Comparison of ENCODE assay signal across 1 cellular context in the genomic region with DNA sequence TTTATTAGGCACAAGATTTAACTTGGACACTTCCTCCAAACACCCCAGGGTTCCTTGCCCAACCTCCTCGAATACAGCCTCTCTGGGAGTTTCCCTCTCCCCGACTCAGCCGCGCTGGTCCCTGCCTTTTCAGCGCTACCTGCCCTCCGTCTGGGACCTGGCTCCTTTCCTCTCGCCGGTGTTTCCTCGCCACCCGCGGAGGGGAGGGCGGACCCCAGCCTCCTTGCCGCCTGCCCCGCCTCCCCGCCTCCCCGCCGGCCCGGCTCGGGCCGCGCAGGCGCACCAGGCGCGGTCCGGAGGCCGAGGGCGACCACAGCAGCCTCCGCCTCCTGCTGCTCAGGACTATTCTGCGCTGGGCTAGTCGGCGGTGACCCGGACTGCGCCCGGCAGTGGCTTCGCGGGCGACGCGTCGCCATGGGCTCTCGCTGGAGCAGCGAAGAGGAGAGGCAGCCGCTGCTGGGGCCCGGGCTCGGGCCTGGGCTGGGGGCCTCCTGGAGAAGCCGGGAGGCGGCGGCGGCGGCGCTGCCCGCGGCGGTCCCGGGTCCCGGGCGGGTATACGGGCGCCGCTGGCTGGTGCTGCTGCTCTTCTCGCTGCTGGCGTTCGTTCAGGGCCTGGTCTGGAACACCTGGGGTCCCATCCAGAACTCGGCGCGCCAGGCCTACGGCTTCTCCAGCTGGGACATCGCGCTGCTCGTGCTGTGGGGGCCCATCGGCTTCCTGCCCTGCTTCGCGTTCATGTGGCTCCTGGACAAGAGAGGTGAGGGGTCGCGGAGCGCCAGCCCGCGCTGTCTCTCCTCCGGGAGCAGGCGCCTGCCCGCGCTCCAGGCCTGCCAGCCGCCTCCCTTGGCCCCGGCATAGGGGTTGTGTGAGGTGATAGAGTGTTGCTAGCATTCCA.
A peak's percentile ranks its signal among the peaks of the same experiment; 100 is the strongest.
TF ChIP-seq lines count a peak whose summit lies in the region.

A gene with protein sequence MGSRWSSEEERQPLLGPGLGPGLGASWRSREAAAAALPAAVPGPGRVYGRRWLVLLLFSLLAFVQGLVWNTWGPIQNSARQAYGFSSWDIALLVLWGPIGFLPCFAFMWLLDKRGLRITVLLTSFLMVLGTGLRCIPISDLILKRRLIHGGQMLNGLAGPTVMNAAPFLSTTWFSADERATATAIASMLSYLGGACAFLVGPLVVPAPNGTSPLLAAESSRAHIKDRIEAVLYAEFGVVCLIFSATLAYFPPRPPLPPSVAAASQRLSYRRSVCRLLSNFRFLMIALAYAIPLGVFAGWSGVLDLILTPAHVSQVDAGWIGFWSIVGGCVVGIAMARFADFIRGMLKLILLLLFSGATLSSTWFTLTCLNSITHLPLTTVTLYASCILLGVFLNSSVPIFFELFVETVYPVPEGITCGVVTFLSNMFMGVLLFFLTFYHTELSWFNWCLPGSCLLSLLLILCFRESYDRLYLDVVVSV (plus strand): TSS at position 291 of the 895 bp plus-strand sequence. CDS start 124 bp downstream, at position 415.

TF ChIP-seq in HepG2, 621 proteins besides CTCF, POLR2A, EP300 and RAD21 (continued from another document):
- TF ChIP-seq ZIK1 (CRISPR knock-in tag; IDR thresholded peaks at IDR 0.05; ENCODE audit: borderline replicate concordance, low read depth) (no peak), ZFX (CRISPR knock-in tag; IDR thresholded peaks at IDR 0.05; ENCODE audit: low read depth) (peak; percentile 95), ZBTB38 (CRISPR knock-in tag; IDR thresholded peaks at IDR 0.05) (0 out of 2 replicates have a peak, but pooled peaks have one; percentile 18), ZNF20 (CRISPR knock-in tag; IDR thresholded peaks at IDR 0.05) (no peak), GTF3A (CRISPR knock-in tag; conservative IDR thresholded peaks at IDR 0.05) (0 out of 2 replicates have a peak, but pooled peaks have one; percentile 16), ZNF496 (CRISPR knock-in tag; IDR thresholded peaks at IDR 0.05; ENCODE audit: insufficient replicate concordance) (no peak), ZNF101 (CRISPR knock-in tag; IDR thresholded peaks at IDR 0.05; ENCODE audit: borderline replicate concordance, low read depth) (0 out of 2 replicates have a peak, but pooled peaks have one; percentile 49), MXI1 (IDR thresholded peaks at IDR 0.05; ENCODE audit: borderline replicate concordance, low read depth, low read length) (peak; percentile 44; the same call in 1 of the 3 replicates), ISL2 (CRISPR knock-in tag; IDR thresholded peaks at IDR 0.05) (peak; percentile 34; the same call in 1 of the 2 replicates), ZNF777 (CRISPR knock-in tag; IDR thresholded peaks at IDR 0.05) (peak; percentile 56; the same call in 1 of the 2 replicates), ZNF746 (CRISPR knock-in tag; IDR thresholded peaks at IDR 0.05) (no peak; the same call in 1 of the 2 replicates), MTF1 (CRISPR knock-in tag; IDR thresholded peaks at IDR 0.05) (no peak), HES4 (CRISPR knock-in tag; IDR thresholded peaks at IDR 0.05; ENCODE audit: borderline replicate concordance) (peak; percentile 67; the same call in 1 of the 2 replicates), KLF6 (CRISPR knock-in tag; IDR thresholded peaks at IDR 0.05) (peak; percentile 61), KLF16 (CRISPR knock-in tag; IDR thresholded peaks at IDR 0.05) (0 out of 4 replicates have a peak, but pooled peaks of 1 of the 2 experiments have one; percentile 32)
- TF ChIP-seq, protein P1, sequence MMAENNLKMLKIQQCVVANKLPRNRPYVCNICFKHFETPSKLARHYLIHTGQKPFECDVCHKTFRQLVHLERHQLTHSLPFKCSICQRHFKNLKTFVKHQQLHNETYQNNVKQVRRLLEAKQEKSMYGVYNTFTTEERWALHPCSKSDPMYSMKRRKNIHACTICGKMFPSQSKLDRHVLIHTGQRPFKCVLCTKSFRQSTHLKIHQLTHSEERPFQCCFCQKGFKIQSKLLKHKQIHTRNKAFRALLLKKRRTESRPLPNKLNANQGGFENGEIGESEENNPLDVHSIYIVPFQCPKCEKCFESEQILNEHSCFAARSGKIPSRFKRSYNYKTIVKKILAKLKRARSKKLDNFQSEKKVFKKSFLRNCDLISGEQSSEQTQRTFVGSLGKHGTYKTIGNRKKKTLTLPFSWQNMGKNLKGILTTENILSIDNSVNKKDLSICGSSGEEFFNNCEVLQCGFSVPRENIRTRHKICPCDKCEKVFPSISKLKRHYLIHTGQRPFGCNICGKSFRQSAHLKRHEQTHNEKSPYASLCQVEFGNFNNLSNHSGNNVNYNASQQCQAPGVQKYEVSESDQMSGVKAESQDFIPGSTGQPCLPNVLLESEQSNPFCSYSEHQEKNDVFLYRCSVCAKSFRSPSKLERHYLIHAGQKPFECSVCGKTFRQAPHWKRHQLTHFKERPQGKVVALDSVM (CRISPR knock-in tag; IDR thresholded peaks at IDR 0.05) = peak; percentile 93
- TF ChIP-seq, protein P2, sequence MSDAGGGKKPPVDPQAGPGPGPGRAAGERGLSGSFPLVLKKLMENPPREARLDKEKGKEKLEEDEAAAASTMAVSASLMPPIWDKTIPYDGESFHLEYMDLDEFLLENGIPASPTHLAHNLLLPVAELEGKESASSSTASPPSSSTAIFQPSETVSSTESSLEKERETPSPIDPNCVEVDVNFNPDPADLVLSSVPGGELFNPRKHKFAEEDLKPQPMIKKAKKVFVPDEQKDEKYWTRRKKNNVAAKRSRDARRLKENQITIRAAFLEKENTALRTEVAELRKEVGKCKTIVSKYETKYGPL (CRISPR knock-in tag; IDR thresholded peaks at IDR 0.05) = no peak
- TF ChIP-seq, protein P3, sequence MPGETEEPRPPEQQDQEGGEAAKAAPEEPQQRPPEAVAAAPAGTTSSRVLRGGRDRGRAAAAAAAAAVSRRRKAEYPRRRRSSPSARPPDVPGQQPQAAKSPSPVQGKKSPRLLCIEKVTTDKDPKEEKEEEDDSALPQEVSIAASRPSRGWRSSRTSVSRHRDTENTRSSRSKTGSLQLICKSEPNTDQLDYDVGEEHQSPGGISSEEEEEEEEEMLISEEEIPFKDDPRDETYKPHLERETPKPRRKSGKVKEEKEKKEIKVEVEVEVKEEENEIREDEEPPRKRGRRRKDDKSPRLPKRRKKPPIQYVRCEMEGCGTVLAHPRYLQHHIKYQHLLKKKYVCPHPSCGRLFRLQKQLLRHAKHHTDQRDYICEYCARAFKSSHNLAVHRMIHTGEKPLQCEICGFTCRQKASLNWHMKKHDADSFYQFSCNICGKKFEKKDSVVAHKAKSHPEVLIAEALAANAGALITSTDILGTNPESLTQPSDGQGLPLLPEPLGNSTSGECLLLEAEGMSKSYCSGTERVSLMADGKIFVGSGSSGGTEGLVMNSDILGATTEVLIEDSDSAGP (CRISPR knock-in tag; IDR thresholded peaks at IDR 0.05; ENCODE audit: borderline replicate concordance) = peak; percentile 40; the same call in 1 of the 2 replicates
- TF ChIP-seq, protein P4, sequence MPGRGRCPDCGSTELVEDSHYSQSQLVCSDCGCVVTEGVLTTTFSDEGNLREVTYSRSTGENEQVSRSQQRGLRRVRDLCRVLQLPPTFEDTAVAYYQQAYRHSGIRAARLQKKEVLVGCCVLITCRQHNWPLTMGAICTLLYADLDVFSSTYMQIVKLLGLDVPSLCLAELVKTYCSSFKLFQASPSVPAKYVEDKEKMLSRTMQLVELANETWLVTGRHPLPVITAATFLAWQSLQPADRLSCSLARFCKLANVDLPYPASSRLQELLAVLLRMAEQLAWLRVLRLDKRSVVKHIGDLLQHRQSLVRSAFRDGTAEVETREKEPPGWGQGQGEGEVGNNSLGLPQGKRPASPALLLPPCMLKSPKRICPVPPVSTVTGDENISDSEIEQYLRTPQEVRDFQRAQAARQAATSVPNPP (CRISPR knock-in tag; IDR thresholded peaks at IDR 0.05) = 0 out of 2 replicates have a peak, but pooled peaks have one; percentile 51
- TF ChIP-seq, protein P5, sequence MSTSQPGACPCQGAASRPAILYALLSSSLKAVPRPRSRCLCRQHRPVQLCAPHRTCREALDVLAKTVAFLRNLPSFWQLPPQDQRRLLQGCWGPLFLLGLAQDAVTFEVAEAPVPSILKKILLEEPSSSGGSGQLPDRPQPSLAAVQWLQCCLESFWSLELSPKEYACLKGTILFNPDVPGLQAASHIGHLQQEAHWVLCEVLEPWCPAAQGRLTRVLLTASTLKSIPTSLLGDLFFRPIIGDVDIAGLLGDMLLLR (CRISPR knock-in tag; IDR thresholded peaks at IDR 0.05) = peak; percentile 51; the same call in 1 of the 2 replicates
